ENCODE assay signal across 17 cellular contexts in genomic region chr15:57443486-57443885, GRCh38.
A peak's percentile ranks its signal among the peaks of the same experiment; 100 is the strongest.
DNase-seq lines count a peak whose midpoint lies in the region; ATAC-seq and TF ChIP-seq lines count a peak whose summit lies in the region.
"Had no signal": no experiment of that assay in that cellular context is flagged by ENCODE, and none has a peak within 500 bp of the region (broad histone marks: within the 10 kb centered on the region; RNA-seq: fewer than 3 reads in every experiment).

No MANE protein-coding gene starts in this region.

- H3K4ac ChIP-seq in H9 (ENCODE audit: low read depth, low read length) (no peak overlapping the region), trophoblast cell (ENCODE audit: low read depth, low read length) (no peak overlapping the region)

- no peak overlapping the region for H3K56ac ChIP-seq in H9 (ENCODE audit: insufficient read length, low read depth, low read length)

- H2BK20ac ChIP-seq in H9 (ENCODE audit: low read depth, low read length, poor library complexity, severe bottlenecking), result no peak overlapping the region

- H2BK120ac ChIP-seq in H9 (ENCODE audit: low read depth, low read length, poor library complexity, severe bottlenecking) (no peak overlapping the region), trophoblast cell (ENCODE audit: insufficient read depth, low read length, poor library complexity) (peak overlapping the region; percentile 67)

- H3K9me3 ChIP-seq in H9 (ENCODE audit: control insufficient read depth, low read depth, low read length) (no peaks in the 10 kb centered on the region), RWPE2 (ENCODE audit: severe bottlenecking) (no peaks in the 10 kb centered on the region), endodermal cell (ENCODE audit: control insufficient read depth, low read length) (no peaks in the 10 kb centered on the region), trophoblast cell (ENCODE audit: insufficient read depth, low read depth, low read length) (peaks cover 5% of the 10 kb centered on the region), adrenal gland (replicated peaks in 1 of 3) (no peaks in the 10 kb centered on the region)
- H3K9me3 ChIP-seq: Caco-2, HAP-1 had no signal

- no peaks in the 10 kb centered on the region for H3K79me1 ChIP-seq in H9 (ENCODE audit: insufficient read depth, low read depth, low read length, poor library complexity, severe bottlenecking)
- peaks cover 23% of the 10 kb centered on the region for H3K79me1 ChIP-seq in trophoblast cell (ENCODE audit: low read length)

- no peaks in the 10 kb centered on the region for H4K20me1 ChIP-seq in H9 (ENCODE audit: control insufficient read depth, insufficient read depth, insufficient read length)

- no peak for DNase-seq in H9
- DNase-seq in RWPE2 (ENCODE audit: low spot score), result no peak
- no peak for DNase-seq in endodermal cell
- peak; percentile 47 to 91 for DNase-seq in trophoblast cell
- DNase-seq in glutamatergic neuron, result no peak
- DNase-seq in adrenal gland, result no peak
- DNase-seq: Caco-2; CD4-positive, CD25-positive, alpha-beta regulatory T cell; CD8-positive, alpha-beta T cell; DMS153; DND-41; GM23248; HFFc6 had no signal

- no CpG with 5 or more reads among the region's 8 CpGs for WGBS in H9 (ENCODE audit: extremely low coverage, insufficient read length, low lambda C conversion rate)
- WGBS in endodermal cell (ENCODE audit: insufficient coverage in 1 of 2, insufficient read length in 1 of 2), 2 experiments, result 94 to 97% methylated on average over 8 of the region's 8 CpGs
- whole genome bisulfite sequencing in trophoblast cell (ENCODE audit: extremely low coverage, insufficient coverage, insufficient read length), result no CpG with 5 or more reads among the region's 8 CpGs
- WGBS in adrenal gland, 4 donors, result 91 to 96% (median 95%) methylated on average over 8 of the region's 8 CpGs

- H3K27me3 Mint-ChIP-seq in H9 (ENCODE audit: low read depth) (no peaks in the 10 kb centered on the region), endodermal cell (ENCODE audit: insufficient read depth) (no peaks in the 10 kb centered on the region), glutamatergic neuron (ENCODE audit: unreplicated experiment) (no peaks in the 10 kb centered on the region)

- 0 out of 3 replicates have a peak, but pooled peaks have one; percentile 23 for ATAC-seq in RWPE2 (ENCODE audit: low read depth)
- no peak for ATAC-seq in HG02970 (IDR thresholded peaks at IDR 0.05; ENCODE audit: low FRiP score, unreplicated experiment)
- ATAC-seq in HG02610 (IDR thresholded peaks at IDR 0.05; ENCODE audit: unreplicated experiment), result no peak
- ATAC-seq: CD8-positive, alpha-beta T cell had no signal

- H3K36me3 ChIP-seq in RWPE2 (ENCODE audit: low read depth), result no peaks in the 10 kb centered on the region
- peaks cover 77% of the 10 kb centered on the region for H3K36me3 ChIP-seq in endodermal cell (ENCODE audit: control insufficient read depth, insufficient read depth, low read length)
- H3K36me3 ChIP-seq in trophoblast cell (ENCODE audit: control insufficient read depth in 1 of 2, insufficient read depth in 2 of 2, low read length in 2 of 2), result no peaks in the 10 kb centered on the region
- no peaks in the 10 kb centered on the region for H3K36me3 ChIP-seq in adrenal gland (replicated peaks in 1 of 2)
- H3K36me3 ChIP-seq: HAP-1 had no signal

- H4K91ac ChIP-seq in H9 (ENCODE audit: insufficient read length, low read depth, low read length), result peak overlapping the region; percentile 18
- peak overlapping the region; percentile 66 for H4K91ac ChIP-seq in trophoblast cell (ENCODE audit: low read depth, low read length)

- H2AFZ ChIP-seq in H9 (ENCODE audit: low read length), result no peak overlapping the region
- H2AFZ ChIP-seq in trophoblast cell (ENCODE audit: insufficient read depth, low read length, poor library complexity), result no peak overlapping the region
- H2AFZ ChIP-seq: GM23248 had no signal

- H3K4me3 ChIP-seq in RWPE2 (ENCODE audit: severe bottlenecking) (no peak overlapping the region), endodermal cell (ENCODE audit: low read length) (no peak overlapping the region), trophoblast cell (ENCODE audit: low read depth, low read length) (no peak overlapping the region), adrenal gland (no peak overlapping the region)
- H3K4me3 ChIP-seq: GM23248, HAP-1 had no signal

- no peak overlapping the region for H3T11ph ChIP-seq in H9 (ENCODE audit: low read length)

- TF ChIP-seq POLR2A in adrenal gland (IDR thresholded peaks at IDR 0.05), result no peak

- no peak overlapping the region for H2AK5ac ChIP-seq in H9 (ENCODE audit: insufficient read length, low read length)
- H2AK5ac ChIP-seq in trophoblast cell (ENCODE audit: low read length), result no peak overlapping the region

- no peak overlapping the region for H4K12ac ChIP-seq in trophoblast cell (ENCODE audit: low read depth, low read length)

- H3K27ac ChIP-seq in H9 (ENCODE audit: insufficient read length, low read depth, low read length), result no peak overlapping the region
- no peak overlapping the region for H3K27ac ChIP-seq in RWPE2 (ENCODE audit: poor library complexity, severe bottlenecking)
- no peak overlapping the region for H3K27ac ChIP-seq in endodermal cell (ENCODE audit: low read depth, low read length)
- H3K27ac ChIP-seq in trophoblast cell (ENCODE audit: low read depth, low read length), result peak overlapping the region; percentile 77
- no peak overlapping the region for H3K27ac ChIP-seq in adrenal gland
- H3K27ac ChIP-seq: C4-2B, GM23248 had no signal

- no peak for TF ChIP-seq CTCF in H9 (conservative IDR thresholded peaks at IDR 0.05)
- TF ChIP-seq CTCF in RWPE2 (IDR thresholded peaks at IDR 0.05; ENCODE audit: poor library complexity, severe bottlenecking), result no peak
- no peak for TF ChIP-seq CTCF in endodermal cell (conservative IDR thresholded peaks at IDR 0.05)
- TF ChIP-seq CTCF in glutamatergic neuron (IDR thresholded peaks at IDR 0.05; ENCODE audit: partially characterized antibody, unreplicated experiment), result no peak
- TF ChIP-seq CTCF in adrenal gland (IDR thresholded peaks at IDR 0.05), result no peak

- H4K8ac ChIP-seq in H9 (replicated peaks; ENCODE audit: insufficient read length, low read depth, low read length), result no peak overlapping the region
- H4K8ac ChIP-seq in trophoblast cell (ENCODE audit: low read depth, low read length), result no peak overlapping the region

- H4K5ac ChIP-seq in H9 (ENCODE audit: insufficient read length, low read depth, low read length), result no peak overlapping the region

- no peaks in the 10 kb centered on the region for H3K23me2 ChIP-seq in H9 (ENCODE audit: insufficient read length, low read depth, low read length, poor library complexity, severe bottlenecking)

- no peak overlapping the region for H2BK15ac ChIP-seq in H9 (ENCODE audit: low read depth, low read length)

- H3K4me1 ChIP-seq in H9 (ENCODE audit: insufficient read depth, low read length) (no peaks in the 10 kb centered on the region), RWPE2 (ENCODE audit: insufficient read depth, poor library complexity, severe bottlenecking) (no peaks in the 10 kb centered on the region), endodermal cell (ENCODE audit: control insufficient read depth, insufficient read depth, low read length) (peaks cover 17% of the 10 kb centered on the region), trophoblast cell (ENCODE audit: control insufficient read depth in 1 of 2, insufficient read depth in 2 of 2, low read length in 2 of 2) (peaks cover 8 to 16% of the 10 kb centered on the region in 2 experiments), adrenal gland (replicated peaks in 1 of 2) (peaks cover 7 to 21% of the 10 kb centered on the region in 2 donors)

- H2BK5ac ChIP-seq in H9 (ENCODE audit: insufficient read length, low read length) (no peak overlapping the region), trophoblast cell (ENCODE audit: low read depth, low read length, poor library complexity) (peak overlapping the region; percentile 29)

- H2BK12ac ChIP-seq in H9 (ENCODE audit: insufficient read length, low read depth, low read length) (no peak overlapping the region), trophoblast cell (ENCODE audit: low read length) (peak overlapping the region; percentile 83)

- H3K4me3 Mint-ChIP-seq in H9 (no peak overlapping the region), endodermal cell (no peak overlapping the region), glutamatergic neuron (ENCODE audit: unreplicated experiment) (no peak overlapping the region)
- H3K4me3 Mint-ChIP-seq: CD4-positive, CD25-positive, alpha-beta regulatory T cell; CD8-positive, alpha-beta T cell; HFFc6 had no signal

- no peaks in the 10 kb centered on the region for H3K27me3 ChIP-seq in H9 (ENCODE audit: insufficient read depth, low read length)
- no peaks in the 10 kb centered on the region for H3K27me3 ChIP-seq in RWPE2 (ENCODE audit: insufficient read depth, poor library complexity, severe bottlenecking)
- no peaks in the 10 kb centered on the region for H3K27me3 ChIP-seq in endodermal cell (ENCODE audit: control insufficient read depth, insufficient read depth, low read length, poor library complexity, severe bottlenecking)
- no peaks in the 10 kb centered on the region for H3K27me3 ChIP-seq in trophoblast cell (ENCODE audit: insufficient read depth, low read length)
- H3K27me3 ChIP-seq in adrenal gland, result no peaks in the 10 kb centered on the region

- H3K23ac ChIP-seq in H9 (ENCODE audit: insufficient read length, low read depth, low read length) (no peak overlapping the region), trophoblast cell (ENCODE audit: low read length) (no peak overlapping the region)

- peaks cover 31 to 40% of the 10 kb centered on the region in 2 experiments for H3K4me1 Mint-ChIP-seq in H9
- peaks cover 55% of the 10 kb centered on the region for H3K4me1 Mint-ChIP-seq in endodermal cell
- H3K4me1 Mint-ChIP-seq in glutamatergic neuron (ENCODE audit: low read depth, unreplicated experiment), result no peaks in the 10 kb centered on the region
- H3K4me1 Mint-ChIP-seq: CD4-positive, CD25-positive, alpha-beta regulatory T cell had no signal

- no peaks in the 10 kb centered on the region for H3K79me2 ChIP-seq in H9 (ENCODE audit: insufficient read depth, low read length)
- no peaks in the 10 kb centered on the region for H3K79me2 ChIP-seq in trophoblast cell (ENCODE audit: control insufficient read depth, insufficient read depth, low read length, poor library complexity)

- H3K9me3 Mint-ChIP-seq in H9 (no peaks in the 10 kb centered on the region), endodermal cell (no peaks in the 10 kb centered on the region), glutamatergic neuron (ENCODE audit: unreplicated experiment) (peaks cover 2% of the 10 kb centered on the region)
- H3K9me3 Mint-ChIP-seq: CD8-positive, alpha-beta T cell; HFFc6 had no signal

- peaks cover 22 to 35% (median 34%) of the 10 kb centered on the region in 3 experiments for H3K36me3 Mint-ChIP-seq in H9 (ENCODE audit: insufficient read depth in 1 of 3, low read depth in 3 of 3)
- peaks cover 67% of the 10 kb centered on the region for H3K36me3 Mint-ChIP-seq in endodermal cell (ENCODE audit: low read depth)
- H3K36me3 Mint-ChIP-seq in glutamatergic neuron (ENCODE audit: unreplicated experiment), result peaks cover 5% of the 10 kb centered on the region
- H3K36me3 Mint-ChIP-seq: CD4-positive, CD25-positive, alpha-beta regulatory T cell; CD8-positive, alpha-beta T cell had no signal

- H3K14ac ChIP-seq in H9 (ENCODE audit: insufficient read depth, low read length) (no peak overlapping the region), trophoblast cell (ENCODE audit: low read length) (no peak overlapping the region)

- H3K9ac ChIP-seq in H9 (ENCODE audit: extremely low read depth, insufficient read length, low read length) (no peak overlapping the region), endodermal cell (ENCODE audit: extremely low read depth, low read length, poor library complexity, severe bottlenecking) (no peak overlapping the region), trophoblast cell (ENCODE audit: low read length) (no peak overlapping the region)
- H3K9ac ChIP-seq: GM23248 had no signal

- peak overlapping the region in 2 of 3 experiments; percentile 14 to 71; a peak in 2 of 7 replicates for H3K27ac Mint-ChIP-seq in H9
- peak overlapping the region; percentile 44 for H3K27ac Mint-ChIP-seq in endodermal cell
- no peak overlapping the region for H3K27ac Mint-ChIP-seq in glutamatergic neuron (ENCODE audit: unreplicated experiment)
- H3K27ac Mint-ChIP-seq: CD8-positive, alpha-beta T cell; HFFc6 had no signal

- H3K4me2 ChIP-seq in H9 (ENCODE audit: insufficient read depth, insufficient read length, low read length), result no peak overlapping the region
- no peak overlapping the region for H3K4me2 ChIP-seq in trophoblast cell (ENCODE audit: low read length)

- intact Hi-C loops in adrenal gland (cut with DNase I), result no loop called here

- H3K18ac ChIP-seq in H9 (ENCODE audit: insufficient read length, low read depth, low read length) (no peak overlapping the region), trophoblast cell (ENCODE audit: low read length) (no peak overlapping the region)

Comparison
In these comparisons a context has a peak if more than half of its experiments do, and no peak if none do; other contexts are left out.
1. DNase-seq: peak in trophoblast cell (2 of 2); none in H9 (single experiment), RWPE2 (single experiment), endodermal cell (single experiment), glutamatergic neuron (single experiment) and adrenal gland (0 of 7).